ENCODE assay signal across 8 cellular contexts in the genomic region with DNA sequence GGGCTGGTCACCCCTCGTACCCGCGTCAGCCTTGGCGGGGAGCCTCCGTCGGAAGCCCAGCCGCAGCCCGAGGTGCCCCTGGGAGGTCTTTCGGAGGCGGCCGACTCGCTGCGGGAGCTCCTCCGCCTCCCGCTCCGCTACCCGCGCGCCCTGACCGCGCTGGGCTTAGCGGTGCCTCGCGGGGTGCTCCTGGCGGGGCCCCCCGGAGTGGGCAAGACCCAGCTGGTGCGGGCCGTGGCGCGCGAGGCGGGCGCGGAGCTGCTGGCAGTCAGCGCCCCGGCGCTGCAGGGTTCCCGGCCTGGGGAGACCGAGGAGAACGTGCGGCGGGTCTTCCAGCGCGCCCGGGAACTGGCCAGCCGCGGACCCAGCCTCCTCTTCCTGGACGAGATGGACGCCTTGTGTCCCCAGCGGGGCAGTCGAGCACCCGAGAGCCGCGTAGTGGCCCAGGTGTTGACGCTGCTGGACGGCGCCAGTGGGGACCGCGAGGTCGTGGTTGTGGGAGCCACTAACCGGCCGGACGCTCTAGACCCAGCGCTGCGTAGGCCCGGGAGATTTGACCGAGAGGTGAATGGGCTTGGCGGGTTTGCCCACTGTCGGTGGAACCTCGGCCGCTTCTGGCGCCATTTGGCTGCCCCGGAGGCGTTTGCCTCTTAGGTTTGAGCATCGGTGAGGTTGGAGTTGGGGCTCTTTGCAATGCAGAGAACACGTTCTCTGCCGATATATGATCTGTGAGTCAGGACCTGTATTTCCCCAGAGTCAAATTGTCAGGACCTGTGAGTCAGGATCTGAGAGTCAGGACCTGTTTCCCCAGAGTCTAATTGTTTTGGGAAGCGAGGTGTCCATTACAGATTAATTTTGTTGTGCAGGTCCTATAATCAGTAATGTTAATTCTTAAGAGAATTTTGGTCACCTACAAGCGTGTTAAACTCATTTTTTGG. TPM values are rescaled to one million over a fixed set of nuclear protein-coding genes. Genes with fewer than 3 reads are reported as not detected.
DNase-seq lines count a peak whose midpoint lies in the region; ATAC-seq, FAIRE-seq and TF ChIP-seq lines count a peak whose summit lies in the region.

No MANE protein-coding gene starts in this region.

- FAIRE-seq in small intestine (lab: Jason Lieb, UNC): no peak

- peaks cover 4% of the 10 kb centered on the region for H3K36me3 ChIP-seq in iPS-15b (ENCODE audit: control insufficient read depth, insufficient read depth, low read length)
- peaks cover 0 to 5% of the 10 kb centered on the region in 2 donors for H3K36me3 ChIP-seq in small intestine (ENCODE audit: control insufficient read depth in 2 of 2, insufficient read depth in 2 of 2, low read length in 2 of 2)

- H3K4me3 ChIP-seq in astrocyte of the cerebellum (ENCODE audit: low read depth, low read length) (peak overlapping the region; percentile 88), iPS-15b (ENCODE audit: low read depth, low read length) (peak overlapping the region; percentile 70), small intestine (ENCODE audit: low read depth in 1 of 2, low read length in 2 of 2) (peak overlapping the region; percentile 91 to 98)

- TF ChIP-seq POLR2A in Raji (IDR thresholded peaks at IDR 0.05; ENCODE audit: insufficient read depth, low read depth, low read length): peak; percentile 40; the same call in 1 of the 2 replicates

- H3K27ac ChIP-seq in small intestine (ENCODE audit: low read depth in 1 of 2, low read length in 1 of 2): peak overlapping the region in 1 of 2 donors; percentile 97

- DNase-seq in ACHN (peak; percentile 35), astrocyte of the cerebellum (ENCODE audit: low read depth) (no peak), small intestine (peak; percentile 42), DMS114 treated with DMSO at 0.1 percent for 48 hours (lab: John Stamatoyannopoulos, UW; ENCODE audit: unreplicated experiment) (no peak)

- ATAC-seq in GM18868 (IDR thresholded peaks at IDR 0.05; ENCODE audit: unreplicated experiment): peak; percentile 18
- peak; percentile 19 for ATAC-seq in HG03103 (IDR thresholded peaks at IDR 0.05; ENCODE audit: low read depth, unreplicated experiment)

- in situ Hi-C loops in ACHN (cut with HindIII; ENCODE audit: low pct_ligation_motif_present, low pct_unique_long_range_greater_than_20kb, low sequenced_read_pairs): no loop called here
- in situ Hi-C loops in astrocyte of the cerebellum (cut with HindIII; ENCODE audit: low sequenced_read_pairs): loop anchor here (10.0 kb wide), 1 partner anchor 238 kb away; no protein-coding TSS in a partner anchor

- 1% methylated on average over 42 to 79 of the region's 79 CpGs for WGBS in small intestine, 3 donors

- TF ChIP-seq CTCF in astrocyte of the cerebellum (IDR thresholded peaks at IDR 0.05; ENCODE audit: low read depth, low read length, missing control alignments): no peak

- H3K4me1 ChIP-seq in iPS-15b (ENCODE audit: control insufficient read depth, insufficient read depth, low read length) (no peaks in the 10 kb centered on the region), small intestine (ENCODE audit: control insufficient read depth in 2 of 2, insufficient read depth in 1 of 2, low read depth in 1 of 2, low read length in 1 of 2) (peaks cover 2 to 3% of the 10 kb centered on the region in 2 donors)

- H3K9me3 ChIP-seq in iPS-15b (ENCODE audit: control insufficient read depth, insufficient read depth, low read length) (no peaks in the 10 kb centered on the region), small intestine (ENCODE audit: control insufficient read depth, low read depth) (no peaks in the 10 kb centered on the region)

- H3K27me3 ChIP-seq in iPS-15b (ENCODE audit: control insufficient read depth, insufficient read depth, low read length): no peaks in the 10 kb centered on the region
- no peaks in the 10 kb centered on the region for H3K27me3 ChIP-seq in small intestine (ENCODE audit: control insufficient read depth in 2 of 2, insufficient read depth in 2 of 2, low read length in 2 of 2)

- peak overlapping the region; percentile 83 for H3K9ac ChIP-seq in iPS-15b (ENCODE audit: low read depth, low read length)

RNA-seq across cellular contexts. Expression of gene GATM, which starts 24.9 kb away (rescaled TPM):
- polyA plus RNA-seq in small intestine: 100 to 1,000 TPM in 2 of 3 donors, 10 to 100 TPM in 1; 50.3 to 545 (median 155) TPM

Comparison
In these comparisons a context has a peak if more than half of its experiments do, and no peak if none do; other contexts are left out.
1. DNase-seq: peak in ACHN (single experiment) and small intestine (single experiment); none in astrocyte of the cerebellum (single experiment) and DMS114 treated with DMSO at 0.1 percent for 48 hours (single experiment).
2. Peak in every context shown above with its lines, with median percentiles within 50 percentile points of each other: H3K4me3 ChIP-seq.